11 cellular contexts compared by ENCODE assay signal in the genomic region with DNA sequence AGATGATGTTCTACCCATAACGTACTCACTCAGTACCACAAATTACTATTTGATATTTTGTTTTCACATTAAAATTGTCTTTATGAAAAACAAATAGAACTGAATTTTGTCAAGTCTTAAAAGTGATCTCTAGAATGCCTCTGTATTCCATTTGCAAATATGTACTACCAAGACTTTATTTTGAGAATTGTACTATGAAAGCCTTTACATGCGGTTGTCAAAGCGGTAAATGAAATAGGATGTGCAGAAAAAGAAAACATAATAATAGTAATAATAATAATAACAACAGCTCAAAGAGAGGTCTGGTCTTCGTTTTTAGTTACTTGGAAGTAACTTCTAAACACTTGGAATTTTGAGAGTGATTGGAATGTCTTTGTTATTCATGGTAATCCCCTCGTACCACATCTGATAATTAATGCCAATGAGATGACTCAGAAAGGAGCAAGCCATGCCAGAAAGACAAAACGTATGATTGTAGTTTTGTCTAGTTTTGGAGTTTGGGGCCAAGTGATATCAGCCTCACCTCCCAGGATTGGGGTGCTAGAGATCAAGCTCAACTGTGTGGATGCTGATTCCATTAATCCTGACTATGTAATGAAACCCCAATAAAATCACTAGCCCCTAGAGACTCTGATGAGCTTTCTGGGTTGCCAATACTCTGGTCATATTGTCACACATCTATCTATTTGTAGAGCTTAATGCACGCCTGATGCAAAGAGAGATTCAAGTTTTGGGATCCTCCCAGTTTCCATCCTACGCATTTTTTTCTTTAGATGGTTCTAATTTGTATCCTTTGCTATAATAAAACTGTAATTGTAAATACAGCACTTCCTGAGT.
DNase-seq lines count a peak whose midpoint lies in the region; ATAC-seq and TF ChIP-seq lines count a peak whose summit lies in the region.
"Had no signal": no experiment of that assay in that cellular context is flagged by ENCODE, and none has a peak within 500 bp of the region (broad histone marks: within the 10 kb centered on the region; RNA-seq: fewer than 3 reads in every experiment).

No MANE protein-coding gene starts in this region.

- H3K9me3 Mint-ChIP-seq in activated naive CD8-positive, alpha-beta T cell treated with anti-CD3 and anti-CD28 coated beads, Interleukin-2, amount 50 U/mL, for 24 hours: peaks cover under 1% of the 10 kb centered on the region

- H3K27ac Mint-ChIP-seq in activated naive CD8-positive, alpha-beta T cell treated with anti-CD3 and anti-CD28 coated beads, Interleukin-2, amount 50 U/mL, for 24 hours: no peak overlapping the region

- no peaks in the 10 kb centered on the region for H3K4me1 Mint-ChIP-seq in activated naive CD8-positive, alpha-beta T cell treated with anti-CD3 and anti-CD28 coated beads, Interleukin-2, amount 50 U/mL, for 24 hours

- POLR2A ChIA-PET in HEK293T (lab: Yijun Ruan, JAX): no interaction called here

- H3K27me3 Mint-ChIP-seq in activated naive CD8-positive, alpha-beta T cell treated with anti-CD3 and anti-CD28 coated beads, Interleukin-2, amount 50 U/mL, for 24 hours: peaks cover 3% of the 10 kb centered on the region

- ATAC-seq in GM18868 (IDR thresholded peaks at IDR 0.05; ENCODE audit: unreplicated experiment) (peak; percentile 31), HG02623 (IDR thresholded peaks at IDR 0.05; ENCODE audit: unreplicated experiment) (peak; percentile 19)
- ATAC-seq in activated naive CD8-positive, alpha-beta T cell treated with anti-CD3 and anti-CD28 coated beads, Interleukin-2, amount 50 U/mL, for 24 hours: no peak
- ATAC-seq: HepG2, Panc1 had no signal

- CTCF ChIA-PET in HEK293T (lab: Yijun Ruan, JAX): interaction anchor here (0.6 to 0.7 kb wide), 2 partner anchors 20 to 413 kb away, joined by 3 read pairs; no protein-coding TSS in a partner anchor

- no peaks in the 10 kb centered on the region for H3K36me3 Mint-ChIP-seq in activated naive CD8-positive, alpha-beta T cell treated with anti-CD3 and anti-CD28 coated beads, Interleukin-2, amount 50 U/mL, for 24 hours (ENCODE audit: low read depth)

- DNase-seq in HS-27A (ENCODE audit: low read depth) (peak; percentile 47), iPS-NIHi11 (ENCODE audit: low spot score) (peak; percentile 13), HEK293T (ENCODE audit: extremely low spot score) (no peak), dedifferentiated amniotic fluid mesenchymal stem cell (ENCODE audit: extremely low spot score) (no peak), NOMO-1 (lab: John Stamatoyannopoulos, UW; ENCODE audit: unreplicated experiment in 2 of 2) (no peak)
- no peak for DNase-seq in activated naive CD8-positive, alpha-beta T cell treated with anti-CD3 and anti-CD28 coated beads, Interleukin-2, amount 50 U/mL, for 24 hours
- DNase-seq: DND-41 had no signal

- no peak overlapping the region for H3K4me3 Mint-ChIP-seq in activated naive CD8-positive, alpha-beta T cell treated with anti-CD3 and anti-CD28 coated beads, Interleukin-2, amount 50 U/mL, for 24 hours

TF ChIP-seq in HEK293T, 16 proteins besides CTCF, POLR2A, EP300 and RAD21:
- TF ChIP-seq ELF4 (IDR thresholded peaks at IDR 0.05) (no peak), HDGF (IDR thresholded peaks at IDR 0.05; ENCODE audit: borderline replicate concordance) (no peak), FOXA1 (IDR thresholded peaks at IDR 0.05) (no peak), LEF1 (IDR thresholded peaks at IDR 0.05; ENCODE audit: borderline replicate concordance) (no peak), L3MBTL2 (conservative IDR thresholded peaks at IDR 0.05) (no peak), CTBP1 (IDR thresholded peaks at IDR 0.05; ENCODE audit: borderline replicate concordance) (no peak), SP1 (IDR thresholded peaks at IDR 0.05) (no peak), TARDBP (IDR thresholded peaks at IDR 0.05) (no peak), NFRKB (IDR thresholded peaks at IDR 0.05) (no peak), SUZ12 (IDR thresholded peaks at IDR 0.05) (no peak), ARNT (IDR thresholded peaks at IDR 0.05) (no peak)
- TF ChIP-seq, protein P1, sequence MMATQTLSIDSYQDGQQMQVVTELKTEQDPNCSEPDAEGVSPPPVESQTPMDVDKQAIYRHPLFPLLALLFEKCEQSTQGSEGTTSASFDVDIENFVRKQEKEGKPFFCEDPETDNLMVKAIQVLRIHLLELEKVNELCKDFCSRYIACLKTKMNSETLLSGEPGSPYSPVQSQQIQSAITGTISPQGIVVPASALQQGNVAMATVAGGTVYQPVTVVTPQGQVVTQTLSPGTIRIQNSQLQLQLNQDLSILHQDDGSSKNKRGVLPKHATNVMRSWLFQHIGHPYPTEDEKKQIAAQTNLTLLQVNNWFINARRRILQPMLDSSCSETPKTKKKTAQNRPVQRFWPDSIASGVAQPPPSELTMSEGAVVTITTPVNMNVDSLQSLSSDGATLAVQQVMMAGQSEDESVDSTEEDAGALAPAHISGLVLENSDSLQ (IDR thresholded peaks at IDR 0.05): no peak
TF ChIP-seq in HEK293T: peak in this region for 0.

Comparison
In these comparisons a context has a peak if more than half of its experiments do, and no peak if none do; other contexts are left out.
1. DNase-seq: peak in HS-27A (single experiment) and iPS-NIHi11 (single experiment); none in activated naive CD8-positive, alpha-beta T cell treated with anti-CD3 and anti-CD28 coated beads, Interleukin-2, amount 50 U/mL, for 24 hours (single experiment), HEK293T (single experiment), dedifferentiated amniotic fluid mesenchymal stem cell (single experiment) and NOMO-1 (0 of 2).